ENCODE assay signal across 23 cellular contexts in the genomic region with DNA sequence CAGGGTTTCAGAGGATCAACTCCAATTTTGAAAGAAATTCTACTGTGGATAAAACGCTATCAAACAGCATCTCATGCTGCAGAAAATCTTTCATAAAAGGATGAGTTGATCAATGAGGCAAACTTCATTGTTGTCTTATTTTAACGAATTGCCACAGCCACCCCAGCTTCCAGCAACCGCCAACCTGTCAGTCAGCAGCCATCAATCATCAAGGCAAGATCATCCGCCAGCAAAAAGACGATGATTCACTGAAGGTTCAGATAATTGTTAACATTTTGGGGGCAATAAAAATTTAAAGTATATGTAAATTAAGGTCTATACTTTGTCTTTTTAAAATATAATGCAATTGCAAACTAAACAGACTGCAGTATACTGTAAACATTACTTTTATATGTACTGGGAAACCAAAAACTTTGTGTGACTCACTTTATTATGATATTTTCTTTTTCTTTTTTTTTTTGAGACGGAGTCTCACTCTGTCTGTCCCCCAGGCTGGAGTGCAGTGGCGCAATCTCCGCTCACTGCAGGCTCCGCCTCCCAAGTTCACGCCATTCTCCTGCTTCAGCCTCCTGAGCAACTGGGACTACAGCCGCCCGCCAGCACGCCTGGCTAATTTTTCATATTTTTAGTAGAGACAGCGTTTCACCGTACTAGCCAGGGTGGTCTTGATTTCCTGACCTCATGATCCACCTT.
DNase-seq lines count a peak whose midpoint lies in the region; ATAC-seq and TF ChIP-seq lines count a peak whose summit lies in the region.
"Had no signal": no experiment of that assay in that cellular context is flagged by ENCODE, and none has a peak within 500 bp of the region (broad histone marks: within the 10 kb centered on the region; RNA-seq: fewer than 3 reads in every experiment).

No MANE protein-coding gene starts in this region.

- H3K9me3 ChIP-seq in Caco-2 (no peaks in the 10 kb centered on the region), MG63 (no peaks in the 10 kb centered on the region)
- H3K9me3 ChIP-seq: BE2C, BLaER1 had no signal

- H3K27ac Mint-ChIP-seq in Caco-2 (ENCODE audit: unreplicated experiment) = peak overlapping the region; percentile 57
- no peak overlapping the region for H3K27ac Mint-ChIP-seq in activated naive CD8-positive, alpha-beta T cell treated with anti-CD3 and anti-CD28 coated beads, Interleukin-2, amount 50 U/mL, for 24 hours
- H3K27ac Mint-ChIP-seq: CD14-positive monocyte; CD4-positive, alpha-beta memory T cell; CD4-positive, CD25-positive, alpha-beta regulatory T cell; CD8-positive, alpha-beta memory T cell had no signal

- POLR2A ChIA-PET in Caco-2 (lab: Charles Lee) = no interaction called here

- H3K36me3 Mint-ChIP-seq in Caco-2 (ENCODE audit: insufficient read depth, unreplicated experiment) = no peaks in the 10 kb centered on the region
- H3K36me3 Mint-ChIP-seq in activated naive CD8-positive, alpha-beta T cell treated with anti-CD3 and anti-CD28 coated beads, Interleukin-2, amount 50 U/mL, for 24 hours (ENCODE audit: low read depth) = no peaks in the 10 kb centered on the region
- H3K36me3 Mint-ChIP-seq: CD14-positive monocyte; CD4-positive, alpha-beta memory T cell; CD4-positive, CD25-positive, alpha-beta regulatory T cell; CD8-positive, alpha-beta memory T cell had no signal

- H3K9me3 Mint-ChIP-seq in Caco-2 (ENCODE audit: unreplicated experiment) = peaks cover 17% of the 10 kb centered on the region
- H3K9me3 Mint-ChIP-seq in activated naive CD8-positive, alpha-beta T cell treated with anti-CD3 and anti-CD28 coated beads, Interleukin-2, amount 50 U/mL, for 24 hours = no peaks in the 10 kb centered on the region
- H3K9me3 Mint-ChIP-seq: CD14-positive monocyte; CD4-positive, CD25-positive, alpha-beta regulatory T cell; CD8-positive, alpha-beta memory T cell had no signal

- no peaks in the 10 kb centered on the region for H3K27me3 Mint-ChIP-seq in Caco-2 (ENCODE audit: insufficient read depth, unreplicated experiment)
- H3K27me3 Mint-ChIP-seq in activated naive CD8-positive, alpha-beta T cell treated with anti-CD3 and anti-CD28 coated beads, Interleukin-2, amount 50 U/mL, for 24 hours = no peaks in the 10 kb centered on the region
- H3K27me3 Mint-ChIP-seq: CD4-positive, CD25-positive, alpha-beta regulatory T cell had no signal

- no peak for TF ChIP-seq CTCF in Caco-2 (IDR thresholded peaks at IDR 0.05; ENCODE audit: insufficient read depth in 1 of 2, low read depth in 1 of 2, low read length in 1 of 2, severe bottlenecking in 1 of 2, unreplicated experiment in 1 of 2)

- ATAC-seq in activated naive CD8-positive, alpha-beta T cell treated with anti-CD3 and anti-CD28 coated beads, Interleukin-2, amount 50 U/mL, for 24 hours = no peak
- ATAC-seq: GM12878 had no signal

- CTCF ChIA-PET in Caco-2 (lab: Charles Lee) = no interaction called here

- H3K27me3 ChIP-seq in Caco-2 (replicated peaks; ENCODE audit: control insufficient read depth, insufficient read depth, low read length) (no peaks in the 10 kb centered on the region), MG63 (no peaks in the 10 kb centered on the region; the same call in 1 of the 2 replicates)
- H3K27me3 ChIP-seq: BE2C, BLaER1 had no signal

- BruUV-seq in Caco-2 (replicated peaks; lab: Mats Ljungman, UMichigan) = no TSS peak

- H3K4me3 ChIP-seq in Caco-2 (ENCODE audit: low read depth, low read length) (no peak overlapping the region), MG63 (no peak overlapping the region)
- H3K4me3 ChIP-seq: BLaER1, GM12878 had no signal

- H3K36me3 ChIP-seq in Caco-2 (ENCODE audit: control insufficient read depth, insufficient read depth, low read length) = no peaks in the 10 kb centered on the region
- no peaks in the 10 kb centered on the region for H3K36me3 ChIP-seq in MG63
- H3K36me3 ChIP-seq: BE2C, BLaER1 had no signal

- no peak overlapping the region for H3K4me3 Mint-ChIP-seq in Caco-2 (ENCODE audit: unreplicated experiment)
- no peak overlapping the region for H3K4me3 Mint-ChIP-seq in activated naive CD8-positive, alpha-beta T cell treated with anti-CD3 and anti-CD28 coated beads, Interleukin-2, amount 50 U/mL, for 24 hours
- H3K4me3 Mint-ChIP-seq: CD14-positive monocyte; CD4-positive, alpha-beta memory T cell; CD8-positive, alpha-beta memory T cell had no signal

- intact Hi-C loops in Caco-2 (cut with micrococcal nuclease; ENCODE audit: unreplicated experiment) = no loop called here
- intact Hi-C loops in posterior cingulate gyrus (cut with DNase I) = no loop called here

- peaks cover 7% of the 10 kb centered on the region for H3K4me1 Mint-ChIP-seq in Caco-2 (ENCODE audit: low read depth, unreplicated experiment)
- no peaks in the 10 kb centered on the region for H3K4me1 Mint-ChIP-seq in activated naive CD8-positive, alpha-beta T cell treated with anti-CD3 and anti-CD28 coated beads, Interleukin-2, amount 50 U/mL, for 24 hours
- H3K4me1 Mint-ChIP-seq: CD14-positive monocyte; CD4-positive, CD25-positive, alpha-beta regulatory T cell; CD8-positive, alpha-beta memory T cell had no signal

- H3K4me1 ChIP-seq in Caco-2 = peaks cover 12% of the 10 kb centered on the region
- H3K4me1 ChIP-seq: BE2C, BLaER1 had no signal

- DNase-seq in NOMO-1 treated with DMSO at 0.1 percent for 48 hours (lab: John Stamatoyannopoulos, UW; ENCODE audit: unreplicated experiment) (peak; percentile 15), NOMO-1 treated with dmso at 0.1 percent for 144 hours (lab: John Stamatoyannopoulos, UW; ENCODE audit: unreplicated experiment) (no peak), Caco-2 (no peak), Daoy (ENCODE audit: low read depth) (peak; percentile 15), MG63 (peak; percentile 45), NCI-H526 (lab: John Stamatoyannopoulos, UW) (no peak), posterior cingulate gyrus (no peak)
- no peak for DNase-seq in activated naive CD8-positive, alpha-beta T cell treated with anti-CD3 and anti-CD28 coated beads, Interleukin-2, amount 50 U/mL, for 24 hours
- DNase-seq: 8988T; ACHN; BE2C; C1 segment of cervical spinal cord; Calu3; CD4-positive, alpha-beta memory T cell; CD4-positive, CD25-positive, alpha-beta regulatory T cell; CD8-positive, alpha-beta memory T cell; COR-L47; DMS79 treated with DMSO at 0.1 percent for 48 hours; EL; GDM1 had no signal

Comparison
In these comparisons a context has a peak if more than half of its experiments do, and no peak if none do; other contexts are left out.
1. DNase-seq: peak in NOMO-1 treated with DMSO at 0.1 percent for 48 hours (single experiment), Daoy (single experiment) and MG63 (single experiment); none in NOMO-1 treated with dmso at 0.1 percent for 144 hours (single experiment), Caco-2 (0 of 2), NCI-H526 (0 of 2), posterior cingulate gyrus (0 of 10) and activated naive CD8-positive, alpha-beta T cell treated with anti-CD3 and anti-CD28 coated beads, Interleukin-2, amount 50 U/mL, for 24 hours (single experiment).